Comparison of ENCODE assay signal across 20 cellular contexts in the genomic region with DNA sequence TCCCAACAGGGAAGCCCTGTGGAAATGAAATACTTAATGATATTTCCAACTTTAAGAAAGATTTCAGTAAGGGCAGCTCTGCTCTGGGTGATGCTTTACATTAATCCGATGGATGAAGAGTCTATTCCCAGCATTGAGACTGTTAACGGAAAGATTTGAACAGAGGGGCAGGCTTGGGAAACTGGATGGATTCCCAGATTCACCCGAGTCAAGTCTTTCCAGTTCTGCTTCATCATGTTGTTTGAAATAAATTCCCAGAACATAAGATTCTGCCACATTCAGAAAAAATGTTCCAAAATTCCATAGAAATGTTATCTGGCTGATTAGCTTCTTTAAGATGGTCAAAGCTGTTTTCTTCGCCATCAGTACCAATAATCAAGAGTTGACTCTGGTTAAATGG.
A peak's percentile ranks its signal among the peaks of the same experiment; 100 is the strongest.
DNase-seq lines count a peak whose midpoint lies in the region; ATAC-seq and TF ChIP-seq lines count a peak whose summit lies in the region.
"Had no signal": no experiment of that assay in that cellular context is flagged by ENCODE, and none has a peak within 500 bp of the region (broad histone marks: within the 10 kb centered on the region; RNA-seq: fewer than 3 reads in every experiment).

No MANE protein-coding gene starts in this region.

- ATAC-seq in GM19035 (IDR thresholded peaks at IDR 0.05; ENCODE audit: unreplicated experiment) = no peak
- ATAC-seq: HepG2 had no signal

- DNase-seq in AG10803 (ENCODE audit: low read depth) = peak; percentile 7
- DNase-seq in astrocyte of the hippocampus (ENCODE audit: low read depth, low spot score) = peak; percentile 45
- DNase-seq in fibroblast of mammary gland (ENCODE audit: low read depth) = peak; percentile 13
- DNase-seq in pons (ENCODE audit: low spot score) = peak; percentile 12
- DNase-seq in T-helper 1 cell = no peak
- DNase-seq in activated T-cell treated with anti-CD3 and anti-CD28 coated beads for 4 hours = no peak
- DNase-seq in NK-92 (lab: John Stamatoyannopoulos, UW; ENCODE audit: unreplicated experiment) = no peak
- DNase-seq: 8988T; CD4-positive, alpha-beta T cell; DMS153; H7; KBM-7; NCI-H1105; NCI-H2107; NCI-H510A; NCI-H774; OCI-M1; Right ventricle myocardium superior had no signal

- TF ChIP-seq CTCF in AG10803 (conservative IDR thresholded peaks at IDR 0.05; ENCODE audit: low read length) = no peak
- TF ChIP-seq CTCF in fibroblast of mammary gland (conservative IDR thresholded peaks at IDR 0.05; ENCODE audit: control insufficient read depth, insufficient read depth, low read depth, low read length) = no peak

- H3K4me3 ChIP-seq in AG10803 (ENCODE audit: low read length) (no peak overlapping the region), fibroblast of mammary gland (ENCODE audit: control insufficient read depth, low read depth, low read length) (no peak overlapping the region)

Comparison
In these comparisons a context has a peak if more than half of its experiments do, and no peak if none do; other contexts are left out.
1. DNase-seq: peak in AG10803 (single experiment), astrocyte of the hippocampus (single experiment), fibroblast of mammary gland (single experiment) and pons (single experiment); none in T-helper 1 cell (0 of 5), activated T-cell treated with anti-CD3 and anti-CD28 coated beads for 4 hours (single experiment) and NK-92 (single experiment).